8 cellular contexts compared by ENCODE assay signal in genomic region chr4:25144870-25145481, GRCh38. TPM values are rescaled to one million over a fixed set of nuclear protein-coding genes. Genes with fewer than 3 reads are reported as not detected.
DNase-seq lines count a peak whose midpoint lies in the region; ATAC-seq, FAIRE-seq and TF ChIP-seq lines count a peak whose summit lies in the region.

No MANE protein-coding gene starts in this region.

- peak; percentile 12 for DNase-seq in NOMO-1 treated with DMSO at 0.1 percent for 48 hours (lab: John Stamatoyannopoulos, UW; ENCODE audit: unreplicated experiment)
- no peak for DNase-seq in NOMO-1 treated with dmso at 0.1 percent for 144 hours (lab: John Stamatoyannopoulos, UW; ENCODE audit: unreplicated experiment)
- peak; percentile 36 for DNase-seq in NCI-H2029 treated with DMSO at 0.1 percent for 48 hours (lab: John Stamatoyannopoulos, UW)
- peak; percentile 58 for DNase-seq in choroid plexus epithelial cell (ENCODE audit: low read depth)
- no peak for DNase-seq in pancreas
- no peak for DNase-seq in NCI-H226

- peak; percentile 66 for TF ChIP-seq CTCF in choroid plexus epithelial cell (conservative IDR thresholded peaks at IDR 0.05; ENCODE audit: low read depth, low read length)
- TF ChIP-seq CTCF in pancreas (IDR thresholded peaks at IDR 0.05): peak in 3 of 4 donors; percentile 19 to 30 (median 27)

- intact Hi-C loops in pancreas (cut with DNase I): loop anchor here in 2 of 3 donors (10.0 kb wide), 1 partner anchor 160 kb away; no protein-coding TSS in a partner anchor

- 2 to 3% methylated on average over 1 of the region's 1 CpG for WGBS in pancreas, 2 donors

- H3K4me1 ChIP-seq in pancreas: peaks cover 0 to 9% (median 0%) of the 10 kb centered on the region in 3 donors

- ATAC-seq in pancreas (peak in 3 of 4 donors; percentile 55 to 60 (median 55)), GM18873 (IDR thresholded peaks at IDR 0.05; ENCODE audit: low FRiP score, unreplicated experiment) (no peak), HG03460 (IDR thresholded peaks at IDR 0.05; ENCODE audit: unreplicated experiment) (no peak)

- no peaks in the 10 kb centered on the region for H3K9me3 ChIP-seq in pancreas

- no peak overlapping the region for H3K27ac ChIP-seq in pancreas

- no peaks in the 10 kb centered on the region for H3K27me3 ChIP-seq in pancreas

- FAIRE-seq in pancreas (lab: Jason Lieb, UNC): peak; percentile 82

- H3K36me3 ChIP-seq in pancreas: peaks cover 0 to 3% (median 0%) of the 10 kb centered on the region in 3 donors

- H3K4me3 ChIP-seq in choroid plexus epithelial cell (ENCODE audit: low read depth, low read length) (no peak overlapping the region), pancreas (no peak overlapping the region)

RNA-seq across cellular contexts. Expression of gene SEPSECS, which starts 15.3 kb away (rescaled TPM):
- 1 to 10 TPM; 5.3 to 9.2 (median 6.1) TPM for total RNA-seq in pancreas
- 1 to 10 TPM; 5.8 to 6.6 TPM for polyA plus RNA-seq in pancreas

Comparison
In these comparisons a context has a peak if more than half of its experiments do, and no peak if none do; other contexts are left out.
1. DNase-seq: peak in NOMO-1 treated with DMSO at 0.1 percent for 48 hours (single experiment), NCI-H2029 treated with DMSO at 0.1 percent for 48 hours (single experiment) and choroid plexus epithelial cell (single experiment); none in NOMO-1 treated with dmso at 0.1 percent for 144 hours (single experiment), pancreas (0 of 6) and NCI-H226 (single experiment).
2. ATAC-seq: peak in pancreas (3 of 4); none in GM18873 (single experiment) and HG03460 (single experiment).